23 cellular contexts compared by ENCODE assay signal in the genomic region with DNA sequence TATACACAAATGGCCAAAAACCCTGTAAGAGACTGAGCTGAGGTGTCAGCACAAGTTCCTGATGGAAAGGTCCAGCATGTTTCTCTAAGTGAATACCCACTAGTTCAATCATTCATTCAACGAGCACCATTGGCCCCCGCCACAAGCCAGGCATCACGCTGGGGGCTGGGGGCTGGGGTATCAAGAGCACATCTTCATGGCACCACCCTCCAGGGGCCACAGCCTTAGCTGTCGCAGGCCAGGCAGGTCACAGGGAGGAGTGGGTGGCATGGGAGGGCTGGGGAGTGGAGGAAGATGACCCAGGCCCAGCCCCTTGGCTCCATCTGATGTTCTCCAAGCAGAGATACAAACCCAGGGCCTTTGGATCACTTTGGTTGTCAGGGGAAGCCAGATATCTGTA.
DNase-seq lines count a peak whose midpoint lies in the region; ATAC-seq, FAIRE-seq and TF ChIP-seq lines count a peak whose summit lies in the region.
"Had no signal": no experiment of that assay in that cellular context is flagged by ENCODE, and none has a peak within 500 bp of the region (broad histone marks: within the 10 kb centered on the region; RNA-seq: fewer than 3 reads in every experiment).

No MANE protein-coding gene starts in this region.

- no peak overlapping the region for H4K12ac ChIP-seq in trophoblast cell (ENCODE audit: low read depth, low read length)

- H3K9me3 Mint-ChIP-seq in activated CD8-positive, alpha-beta memory T cell treated with anti-CD3 and anti-CD28 coated beads, Interleukin-2, amount 10 ng/mL, durations not matched to agents 7 days and 5 days (ENCODE audit: low read depth) = no peaks in the 10 kb centered on the region

- peak overlapping the region; percentile 46 for H2BK12ac ChIP-seq in trophoblast cell (ENCODE audit: low read length)

- CTCF ChIA-PET in activated CD8-positive, alpha-beta memory T cell treated with anti-CD3 and anti-CD28 coated beads, Interleukin-2, amount 10 ng/mL, durations not matched to agents 7 days and 5 days (lab: Charles Lee) = no interaction called here

- H3K4me1 ChIP-seq in kidney (ENCODE audit: control insufficient read depth in 1 of 2, insufficient read depth in 1 of 2, low read depth in 1 of 2, low read length in 2 of 2) (no peaks in the 10 kb centered on the region), trophoblast cell (ENCODE audit: control insufficient read depth in 1 of 2, insufficient read depth in 2 of 2, low read length in 2 of 2) (peaks cover 11 to 20% of the 10 kb centered on the region in 2 experiments)

- H3K4me3 ChIP-seq in kidney (ENCODE audit: low read length in 2 of 2) = no peak overlapping the region
- H3K4me3 ChIP-seq in trophoblast cell (ENCODE audit: low read depth, low read length) = no peak overlapping the region

- no peak overlapping the region for H3K27ac Mint-ChIP-seq in activated CD8-positive, alpha-beta memory T cell treated with anti-CD3 and anti-CD28 coated beads, Interleukin-2, amount 10 ng/mL, durations not matched to agents 7 days and 5 days
- H3K27ac Mint-ChIP-seq: CD8-positive, alpha-beta memory T cell had no signal

- H4K91ac ChIP-seq in trophoblast cell (ENCODE audit: low read depth, low read length) = peak overlapping the region; percentile 52

- peaks cover 33% of the 10 kb centered on the region for H3K79me1 ChIP-seq in trophoblast cell (ENCODE audit: low read length)

- H4K8ac ChIP-seq in trophoblast cell (ENCODE audit: low read depth, low read length) = peak overlapping the region; percentile 5

- H2BK120ac ChIP-seq in trophoblast cell (ENCODE audit: insufficient read depth, low read length, poor library complexity) = peak overlapping the region; percentile 44

- H3K23ac ChIP-seq in trophoblast cell (ENCODE audit: low read length) = no peak overlapping the region

- no peak overlapping the region for H3K4me2 ChIP-seq in trophoblast cell (ENCODE audit: low read length)

- peak overlapping the region; percentile 51 for H3K14ac ChIP-seq in trophoblast cell (ENCODE audit: low read length)

- H3K18ac ChIP-seq in trophoblast cell (ENCODE audit: low read length) = no peak overlapping the region

- no peaks in the 10 kb centered on the region for H3K4me1 Mint-ChIP-seq in activated CD8-positive, alpha-beta memory T cell treated with anti-CD3 and anti-CD28 coated beads, Interleukin-2, amount 10 ng/mL, durations not matched to agents 7 days and 5 days
- H3K4me1 Mint-ChIP-seq: CD8-positive, alpha-beta memory T cell had no signal

- H3K4ac ChIP-seq in trophoblast cell (ENCODE audit: low read depth, low read length) = no peak overlapping the region

- peak overlapping the region; percentile 29 for H2AK5ac ChIP-seq in trophoblast cell (ENCODE audit: low read length)

- no peaks in the 10 kb centered on the region for H3K36me3 ChIP-seq in kidney (ENCODE audit: control insufficient read depth in 1 of 2, insufficient read depth in 2 of 2, low read length in 2 of 2)
- peaks cover 0 to 3% of the 10 kb centered on the region in 2 experiments for H3K36me3 ChIP-seq in trophoblast cell (ENCODE audit: control insufficient read depth in 1 of 2, insufficient read depth in 2 of 2, low read length in 2 of 2)

- no peak for ATAC-seq in activated CD8-positive, alpha-beta memory T cell treated with anti-CD3 and anti-CD28 coated beads, Interleukin-2, amount 10 ng/mL, durations not matched to agents 7 days and 5 days
- ATAC-seq: Panc1 had no signal

- H3K27ac ChIP-seq in kidney (ENCODE audit: low read depth in 2 of 2, low read length in 2 of 2) (no peak overlapping the region), trophoblast cell (ENCODE audit: low read depth, low read length) (no peak overlapping the region)
- H3K27ac ChIP-seq: C4-2B had no signal

- no peak for FAIRE-seq in kidney (lab: Jason Lieb, UNC)
- FAIRE-seq: GM12892, H54 had no signal

- peak; percentile 32 for DNase-seq in activated CD8-positive, alpha-beta memory T cell treated with anti-CD3 and anti-CD28 coated beads, Interleukin-2, amount 50 U/mL, for 48 hours
- DNase-seq in activated CD8-positive, alpha-beta memory T cell treated with anti-CD3 and anti-CD28 coated beads, Interleukin-2, amount 10 ng/mL, durations not matched to agents 7 days and 5 days = no peak
- DNase-seq in kidney = peak; percentile 53
- no peak for DNase-seq in trophoblast cell
- no peak for DNase-seq in GF-D8 (lab: John Stamatoyannopoulos, UW)
- DNase-seq in cerebellum (ENCODE audit: low spot score) = no peak
- DNase-seq in NCI-H2029 (lab: John Stamatoyannopoulos, UW) = no peak
- DNase-seq: 8988T; Calu3; CD8-positive, alpha-beta memory T cell; DMS153; Karpas-422; MV-4-11; NCI-H1105 treated with DMSO at 0.1 percent for 48 hours; NCI-H2081; NCI-H2171; NCI-H345; NCI-H524 treated with DMSO at 0.1 percent for 48 hours; NCI-H82 had no signal

- TF ChIP-seq CTCF in kidney (IDR thresholded peaks at IDR 0.05; ENCODE audit: borderline replicate concordance, extremely low read depth, insufficient read depth) = no peak

- no peak overlapping the region for H3K4me3 Mint-ChIP-seq in activated CD8-positive, alpha-beta memory T cell treated with anti-CD3 and anti-CD28 coated beads, Interleukin-2, amount 10 ng/mL, durations not matched to agents 7 days and 5 days
- H3K4me3 Mint-ChIP-seq: CD8-positive, alpha-beta memory T cell had no signal

- intact Hi-C loops in kidney (cut with DNase I) = no loop called here

- no peaks in the 10 kb centered on the region for H3K9me3 ChIP-seq in kidney (ENCODE audit: control insufficient read depth in 1 of 2, low read length in 2 of 2)
- H3K9me3 ChIP-seq in trophoblast cell (ENCODE audit: insufficient read depth, low read depth, low read length) = peaks cover 6% of the 10 kb centered on the region

- H3K79me2 ChIP-seq in trophoblast cell (ENCODE audit: control insufficient read depth, insufficient read depth, low read length, poor library complexity) = no peaks in the 10 kb centered on the region

- no CpG with 5 or more reads among the region's 4 CpGs for WGBS in trophoblast cell (ENCODE audit: extremely low coverage, insufficient coverage, insufficient read length)

- H3K9ac ChIP-seq in kidney (ENCODE audit: low read length in 2 of 2) (no peak overlapping the region), trophoblast cell (ENCODE audit: low read length) (no peak overlapping the region)

- H3K27me3 Mint-ChIP-seq in activated CD8-positive, alpha-beta memory T cell treated with anti-CD3 and anti-CD28 coated beads, Interleukin-2, amount 10 ng/mL, durations not matched to agents 7 days and 5 days = peaks cover 6% of the 10 kb centered on the region

- no peaks in the 10 kb centered on the region for H3K27me3 ChIP-seq in trophoblast cell (ENCODE audit: insufficient read depth, low read length)

- peak overlapping the region; percentile 37 for H2BK5ac ChIP-seq in trophoblast cell (ENCODE audit: low read depth, low read length, poor library complexity)

- H2AFZ ChIP-seq in trophoblast cell (ENCODE audit: insufficient read depth, low read length, poor library complexity) = no peak overlapping the region

- H3K36me3 Mint-ChIP-seq in activated CD8-positive, alpha-beta memory T cell treated with anti-CD3 and anti-CD28 coated beads, Interleukin-2, amount 10 ng/mL, durations not matched to agents 7 days and 5 days = no peaks in the 10 kb centered on the region

Comparison
In these comparisons a context has a peak if more than half of its experiments do, and no peak if none do; other contexts are left out.
1. DNase-seq: peak in activated CD8-positive, alpha-beta memory T cell treated with anti-CD3 and anti-CD28 coated beads, Interleukin-2, amount 50 U/mL, for 48 hours (single experiment) and kidney (single experiment); none in activated CD8-positive, alpha-beta memory T cell treated with anti-CD3 and anti-CD28 coated beads, Interleukin-2, amount 10 ng/mL, durations not matched to agents 7 days and 5 days (single experiment), trophoblast cell (0 of 2), GF-D8 (single experiment), cerebellum (single experiment) and NCI-H2029 (single experiment).